ENCODE assay signal across 16 cellular contexts in the genomic region with DNA sequence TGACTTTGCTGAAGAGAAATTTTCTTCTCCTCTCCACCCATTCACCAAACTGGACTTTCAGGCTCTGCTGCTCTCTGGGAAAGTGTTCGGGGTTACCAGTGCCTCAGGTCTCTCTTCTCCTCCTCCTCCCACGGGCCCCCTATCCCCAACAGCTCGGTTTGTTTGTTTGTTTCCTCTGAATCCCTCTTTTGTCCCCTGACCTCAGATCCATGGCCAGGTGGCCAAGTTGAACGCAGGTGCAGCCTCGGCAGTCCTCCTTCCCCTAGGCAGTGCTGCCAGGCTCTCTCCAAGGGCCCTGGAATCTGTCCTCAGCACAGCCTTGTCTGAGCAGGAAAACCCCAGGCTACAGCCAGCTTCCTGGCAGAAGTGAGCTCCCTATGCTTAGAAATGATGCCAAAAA. TPM values are rescaled to one million over a fixed set of nuclear protein-coding genes. Genes with fewer than 3 reads are reported as not detected.
DNase-seq lines count a peak whose midpoint lies in the region; TF ChIP-seq lines count a peak whose summit lies in the region.
"Had no signal": no experiment of that assay in that cellular context is flagged by ENCODE, and none has a peak within 500 bp of the region (broad histone marks: within the 10 kb centered on the region; RNA-seq: fewer than 3 reads in every experiment).

No MANE protein-coding gene starts in this region.

- peaks cover 21% of the 10 kb centered on the region for H3K27me3 Mint-ChIP-seq in glutamatergic neuron (ENCODE audit: unreplicated experiment)

- peaks cover 26% of the 10 kb centered on the region for H3F3A ChIP-seq in PC-9 (ENCODE audit: insufficient read depth, low read depth)

- peaks cover 16% of the 10 kb centered on the region for H3K9me3 Mint-ChIP-seq in glutamatergic neuron (ENCODE audit: unreplicated experiment)
- H3K9me3 Mint-ChIP-seq: activated naive CD4-positive, alpha-beta T cell treated with anti-CD3 and anti-CD28 coated beads, Interleukin-2, amount 50 U/mL, for 72 hours; central memory CD8-positive, alpha-beta T cell had no signal

- CTCF ChIA-PET in PC-9 (lab: Charles Lee) = interaction anchor here (1.2 kb wide), 1 partner anchor 87 kb away, joined by 4 read pairs; no protein-coding TSS in a partner anchor

- no peaks in the 10 kb centered on the region for H3K79me2 ChIP-seq in PC-9 (ENCODE audit: low read depth)
- no peaks in the 10 kb centered on the region for H3K79me2 ChIP-seq in Karpas-422 (ENCODE audit: low read length)

- H3K36me3 Mint-ChIP-seq in glutamatergic neuron (ENCODE audit: unreplicated experiment) = no peaks in the 10 kb centered on the region
- H3K36me3 Mint-ChIP-seq: activated naive CD4-positive, alpha-beta T cell treated with anti-CD3 and anti-CD28 coated beads, Interleukin-2, amount 50 U/mL, for 72 hours had no signal

- POLR2A ChIA-PET in PC-9 (lab: Charles Lee; ENCODE audit: unreplicated experiment) = interaction anchor here (0.6 to 0.7 kb wide), 3 partner anchors 26 to 84 kb away, joined by 3 to 22 read pairs (median 7); partner anchors contain the start of gene FHDC1

- H3K9me2 ChIP-seq in PC-9 (ENCODE audit: insufficient read depth) (no peaks in the 10 kb centered on the region), Karpas-422 (replicated peaks; ENCODE audit: insufficient read depth, low read length) (no peaks in the 10 kb centered on the region)

- peaks cover 66% of the 10 kb centered on the region for H3K4me1 Mint-ChIP-seq in glutamatergic neuron (ENCODE audit: low read depth, unreplicated experiment)
- H3K4me1 Mint-ChIP-seq: central memory CD8-positive, alpha-beta T cell had no signal

- BruUV-seq in PC-9 (replicated peaks; lab: Mats Ljungman, UMichigan) = no TSS peak

- H3K36me3 ChIP-seq in PC-9 (ENCODE audit: low read depth) (no peaks in the 10 kb centered on the region), Karpas-422 (ENCODE audit: insufficient read depth, low read length) (no peaks in the 10 kb centered on the region)

- peak overlapping the region; percentile 72 for H3K4me2 ChIP-seq in PC-9
- no peak overlapping the region for H3K4me2 ChIP-seq in Karpas-422 (ENCODE audit: low read depth, low read length, poor library complexity, severe bottlenecking)

- H3K4me3 ChIP-seq in PC-9 (peak overlapping the region; percentile 31; the same call in 1 of the 2 replicates), Karpas-422 (ENCODE audit: low read length) (no peak overlapping the region)
- H3K4me3 ChIP-seq: psoas muscle had no signal

- H3K4me3 Mint-ChIP-seq in glutamatergic neuron (ENCODE audit: unreplicated experiment) = peak overlapping the region; percentile 25
- H3K4me3 Mint-ChIP-seq: B cell; central memory CD8-positive, alpha-beta T cell had no signal

- H3K9me3 ChIP-seq in PC-9 (ENCODE audit: insufficient read depth, low read depth) (no peaks in the 10 kb centered on the region), Karpas-422 (ENCODE audit: low read length) (no peaks in the 10 kb centered on the region)
- H3K9me3 ChIP-seq: psoas muscle had no signal

- peak; percentile 59 for DNase-seq in DMS53 treated with DMSO at 0.1 percent for 48 hours (lab: John Stamatoyannopoulos, UW; ENCODE audit: unreplicated experiment)
- DNase-seq in PC-9 = peak; percentile 78 to 85
- no peak for DNase-seq in glutamatergic neuron
- peak; percentile 22 for DNase-seq in pons (ENCODE audit: low spot score)
- no peak for DNase-seq in GM19240 (ENCODE audit: insufficient read length, low spot score)
- no peak for DNase-seq in activated CD8-positive, alpha-beta memory T cell treated with anti-CD3 and anti-CD28 coated beads, Interleukin-2, amount 50 U/mL, for 48 hours
- no peak for DNase-seq in NCI-H774 (lab: John Stamatoyannopoulos, UW)
- DNase-seq in Karpas-422 = no peak
- DNase-seq: activated CD4-positive, CD25-positive, alpha-beta regulatory T cell treated with anti-CD3 and anti-CD28 coated beads, Interleukin-2, amount 50 U/mL, for 72 hours; NCI-H2081 treated with DMSO at 0.1 percent for 48 hours; stimulated activated CD4-positive, alpha-beta T cell treated with anti-CD3 and anti-CD28 coated beads, Interleukin-1b, Interleukin-23, amount 100 ng/mL, for 48 hours; SW 1271 had no signal

- H4K20me1 ChIP-seq in PC-9 (ENCODE audit: insufficient read depth) (no peaks in the 10 kb centered on the region), Karpas-422 (ENCODE audit: insufficient read depth, low read depth, low read length) (no peaks in the 10 kb centered on the region)

- H2AFZ ChIP-seq in PC-9 = peak overlapping the region; percentile 85
- H2AFZ ChIP-seq in Karpas-422 (ENCODE audit: low read length) = no peak overlapping the region

- H3K27ac ChIP-seq in PC-9 (peak overlapping the region; percentile 84), Karpas-422 (ENCODE audit: low read length) (no peak overlapping the region)
- H3K27ac ChIP-seq: psoas muscle had no signal

- intact Hi-C loops in PC-9 (cut with micrococcal nuclease; ENCODE audit: unreplicated experiment) = loop anchor here (1.0 to 10.0 kb wide), 7 partner anchors 15 to 501 kb away; partner anchors contain the start of genes FHDC1 and TRIM2

- H3K4me1 ChIP-seq in PC-9 (replicated peaks; ENCODE audit: insufficient read depth) (peaks cover 53% of the 10 kb centered on the region), Karpas-422 (ENCODE audit: low read length) (peaks cover 3% of the 10 kb centered on the region; the same call in 1 of the 2 replicates)
- H3K4me1 ChIP-seq: psoas muscle had no signal

- peak overlapping the region; percentile 64 for H3K27ac Mint-ChIP-seq in glutamatergic neuron (ENCODE audit: unreplicated experiment)
- H3K27ac Mint-ChIP-seq: activated naive CD4-positive, alpha-beta T cell treated with anti-CD3 and anti-CD28 coated beads, Interleukin-2, amount 50 U/mL, for 72 hours; B cell had no signal

- TF ChIP-seq CTCF in PC-9 (conservative IDR thresholded peaks at IDR 0.05) (no peak), glutamatergic neuron (IDR thresholded peaks at IDR 0.05; ENCODE audit: partially characterized antibody, unreplicated experiment) (no peak)

- H3K9ac ChIP-seq in Karpas-422 (ENCODE audit: low read length) = no peak overlapping the region

- H3K27me3 ChIP-seq in PC-9 (ENCODE audit: insufficient read depth, low read depth) (no peaks in the 10 kb centered on the region), Karpas-422 (ENCODE audit: low read length) (no peaks in the 10 kb centered on the region)

RNA-seq across cellular contexts. Expression of gene FHDC1, which starts 60.0 kb away (rescaled TPM):
- total RNA-seq in PC-9 (2021) (16.8 and 17.4 TPM in 2 replicates), glutamatergic neuron (ENCODE audit: unreplicated experiment) (42.0 TPM)
- total RNA-seq in Karpas-422 (2014; rRNA removed; shearing (Covaris generic); ENCODE audit: low replicate concordance) = 0.07 and 0.61 TPM in 2 replicates

Comparison
In these comparisons a context has a peak if more than half of its experiments do, and no peak if none do; other contexts are left out.
1. DNase-seq: peak in DMS53 treated with DMSO at 0.1 percent for 48 hours (single experiment), PC-9 (2 of 2) and pons (single experiment); none in glutamatergic neuron (single experiment), GM19240 (single experiment), activated CD8-positive, alpha-beta memory T cell treated with anti-CD3 and anti-CD28 coated beads, Interleukin-2, amount 50 U/mL, for 48 hours (single experiment), NCI-H774 (single experiment) and Karpas-422 (single experiment).
2. RNA of gene FHDC1, which starts 60.0 kb away (total RNA-seq): 42.0 TPM in glutamatergic neuron (single experiment) and 16.8 to 17.4 TPM in PC-9; 0.07 to 0.61 TPM in Karpas-422; every median in the first group is over 10 times any median in the second.